9 cellular contexts compared by ENCODE assay signal in the genomic region with DNA sequence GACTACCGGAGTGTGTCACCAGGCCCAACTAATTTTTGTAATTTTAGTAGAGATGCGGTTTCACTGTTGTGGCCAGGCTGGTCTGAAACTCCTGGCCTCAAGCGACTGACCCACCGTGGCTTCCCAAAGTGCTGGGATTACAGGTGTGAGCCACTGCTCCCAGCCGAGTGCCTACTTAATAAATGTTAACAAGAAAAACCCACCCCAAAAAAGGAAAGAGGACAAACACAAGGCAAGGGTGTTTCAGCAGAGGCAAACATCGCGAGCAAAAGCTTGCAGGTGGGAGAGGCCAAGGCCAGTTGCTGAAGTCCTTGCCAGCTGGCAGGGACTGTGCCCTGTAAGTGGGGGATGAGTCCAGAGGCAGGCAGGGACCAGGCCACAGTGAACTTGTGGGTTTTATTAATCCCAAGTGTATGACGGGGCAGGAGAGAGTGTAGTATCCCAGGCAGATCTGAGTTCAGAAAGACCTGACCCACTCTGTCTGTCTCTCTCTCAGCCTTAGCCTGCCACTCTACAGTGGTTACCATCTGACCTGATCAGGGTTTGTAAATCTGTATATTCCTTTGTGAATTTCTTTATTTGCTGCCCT. TPM values are rescaled to one million over a fixed set of nuclear protein-coding genes. Genes with fewer than 3 reads are reported as not detected.
A peak's percentile ranks its signal among the peaks of the same experiment; 100 is the strongest.
DNase-seq lines count a peak whose midpoint lies in the region; ATAC-seq and TF ChIP-seq lines count a peak whose summit lies in the region.
"Had no signal": no experiment of that assay in that cellular context is flagged by ENCODE, and none has a peak within 500 bp of the region (broad histone marks: within the 10 kb centered on the region; RNA-seq: fewer than 3 reads in every experiment).

No MANE protein-coding gene starts in this region.

- no peaks in the 10 kb centered on the region for H3K9me3 Mint-ChIP-seq in osteocyte (ENCODE audit: unreplicated experiment)

- no peak overlapping the region for H3K4me3 ChIP-seq in coronary artery

- no peak overlapping the region for H3K4me3 Mint-ChIP-seq in osteocyte (ENCODE audit: unreplicated experiment)

- H3K27ac ChIP-seq in coronary artery = no peak overlapping the region

- peaks cover 6% of the 10 kb centered on the region for H3K36me3 Mint-ChIP-seq in osteocyte (ENCODE audit: unreplicated experiment)

- H3K27me3 Mint-ChIP-seq in osteocyte (ENCODE audit: unreplicated experiment) = no peaks in the 10 kb centered on the region

- peak overlapping the region; percentile 54 for H3K27ac Mint-ChIP-seq in osteocyte (ENCODE audit: unreplicated experiment)

- ATAC-seq in HG02981 (IDR thresholded peaks at IDR 0.05; ENCODE audit: unreplicated experiment) (no peak), HG03135 (IDR thresholded peaks at IDR 0.05; ENCODE audit: unreplicated experiment) (no peak)

- H3K4me1 Mint-ChIP-seq in osteocyte (ENCODE audit: unreplicated experiment) = peaks cover 1% of the 10 kb centered on the region

- DNase-seq in EL = peak; percentile 29
- DNase-seq in NCI-H2029 treated with DMSO at 0.1 percent for 48 hours (lab: John Stamatoyannopoulos, UW) = peak; percentile 80
- peak; percentile 73 for DNase-seq in coronary artery (ENCODE audit: low spot score)
- DNase-seq in osteocyte (ENCODE audit: extremely low spot score, unreplicated experiment) = no peak
- no peak for DNase-seq in NCI-H1436 (lab: John Stamatoyannopoulos, UW)
- DNase-seq in inferior parietal cortex (ENCODE audit: extremely low spot score) = no peak
- DNase-seq: NCI-H2171 treated with DMSO at 0.1 percent for 48 hours had no signal

- TF ChIP-seq CTCF in coronary artery (IDR thresholded peaks at IDR 0.05) (no peak), osteocyte (IDR thresholded peaks at IDR 0.05) (no peak)

RNA-seq across cellular contexts. Expression of a gene that starts 6.4 kb away (rescaled TPM):
- total RNA-seq in osteocyte = 58.7 and 65.1 TPM in 2 replicates

RNA-seq across cellular contexts. Expression of a gene that starts 10.5 kb away (rescaled TPM):
- total RNA-seq in osteocyte = 78.0 and 78.5 TPM in 2 replicates

RNA-seq across cellular contexts. Expression of a gene that starts 17.9 kb away (rescaled TPM):
- 19.3 and 20.4 TPM in 2 replicates for total RNA-seq in osteocyte

RNA-seq across cellular contexts. Expression of a gene that starts 58.1 kb away (rescaled TPM):
- total RNA-seq in osteocyte = 140 and 143 TPM in 2 replicates

Comparison
In these comparisons a context has a peak if more than half of its experiments do, and no peak if none do; other contexts are left out.
1. DNase-seq: peak in EL (single experiment), NCI-H2029 treated with DMSO at 0.1 percent for 48 hours (single experiment) and coronary artery (single experiment); none in osteocyte (single experiment), NCI-H1436 (single experiment) and inferior parietal cortex (single experiment).